Comparison of ENCODE assay signal across 32 cellular contexts in the genomic region with DNA sequence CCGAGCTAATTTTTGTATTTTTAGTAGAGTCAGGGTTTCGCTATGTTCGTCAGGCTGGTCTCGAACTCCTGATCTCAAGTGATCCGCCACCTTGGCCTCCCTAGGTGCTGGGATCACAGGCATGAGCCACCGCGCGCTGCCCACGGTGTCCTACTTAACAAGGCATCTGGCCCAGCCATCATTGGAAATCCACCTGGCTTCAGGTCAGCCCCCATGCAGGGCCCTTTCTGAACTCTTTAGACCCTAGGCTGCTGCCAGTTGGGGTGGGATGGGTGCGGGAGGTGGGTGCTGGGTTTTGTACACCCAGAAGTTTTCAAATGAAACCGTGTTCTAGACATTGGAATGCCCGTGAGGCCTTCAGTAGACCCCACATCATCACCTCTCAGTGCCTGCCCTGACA. TPM values are rescaled to one million over a fixed set of nuclear protein-coding genes. Genes with fewer than 3 reads are reported as not detected.
"Had no signal": no experiment of that assay in that cellular context is flagged by ENCODE, and none has a peak within 500 bp of the region (broad histone marks: within the 10 kb centered on the region; RNA-seq: fewer than 3 reads in every experiment).

No MANE protein-coding gene starts in this region.

- H3K36me3 Mint-ChIP-seq: mesothelial cell of epicardium; naive B cell; natural killer cell treated with Interleukin-12 subunit alpha and Interleukin-12 subunit beta and Interleukin-15 and Interleukin-18, amount 100 ng/mL, for 72 hours; stimulated activated naive B cell treated with anti-CD40 and anti-IgM and Interleukin-4, amounts not matched to agents 10 μg/mL and 1 μg/mL and 100 μg/mL, for 72 hours had no signal

- H3K4me1 ChIP-seq: right lobe of liver had no signal

- H3K9me3 ChIP-seq: esophagus squamous epithelium, heart right ventricle, left lung, lower lobe of right lung, mucosa of descending colon, ovary, right lobe of liver, transverse colon had no signal

- H3K36me3 ChIP-seq: cardiac muscle cell, esophagus squamous epithelium, heart right ventricle, left lung, lower lobe of right lung, ovary, right lobe of liver, transverse colon had no signal

- H3K9me3 Mint-ChIP-seq: effector memory CD8-positive, alpha-beta T cell; mesothelial cell of epicardium; naive B cell; natural killer cell treated with Interleukin-12 subunit alpha and Interleukin-12 subunit beta and Interleukin-15 and Interleukin-18, amount 100 ng/mL, for 72 hours; neural crest cell; stimulated activated naive B cell treated with anti-CD40 and anti-IgM and Interleukin-4, amounts not matched to agents 10 μg/mL and 1 μg/mL and 100 μg/mL, for 72 hours; stimulated activated naive CD8-positive, alpha-beta T cell treated with anti-CD3 and anti-CD28 coated beads, Interleukin-15, Interleukin-2, amounts not matched to agents 100 ng/mL and 50 ng/mL, for 24 hours had no signal

- H3K4me3 ChIP-seq: cardiac muscle cell, esophagus squamous epithelium, heart right ventricle, left lung, lower lobe of right lung, mucosa of descending colon, ovary, right lobe of liver, transverse colon had no signal

- H3K4me3 Mint-ChIP-seq: effector memory CD8-positive, alpha-beta T cell; mesothelial cell of epicardium; naive B cell; natural killer cell treated with Interleukin-12 subunit alpha and Interleukin-12 subunit beta and Interleukin-15 and Interleukin-18, amount 100 ng/mL, for 72 hours; neural crest cell; stimulated activated naive B cell treated with anti-CD40 and anti-IgM and Interleukin-4, amounts not matched to agents 10 μg/mL and 1 μg/mL and 100 μg/mL, for 72 hours; stimulated activated naive CD8-positive, alpha-beta T cell treated with anti-CD3 and anti-CD28 coated beads, Interleukin-15, Interleukin-2, amounts not matched to agents 100 ng/mL and 50 ng/mL, for 24 hours had no signal

- H3K27me3 ChIP-seq: cardiac muscle cell, esophagus squamous epithelium, heart right ventricle, left lung, ovary, right lobe of liver, transverse colon had no signal

- ATAC-seq: effector memory CD8-positive, alpha-beta T cell; heart right ventricle; left cardiac atrium; left lung; lower lobe of right lung; mucosa of descending colon; natural killer cell treated with Interleukin-12 subunit alpha and Interleukin-12 subunit beta and Interleukin-15 and Interleukin-18, amount 100 ng/mL, for 72 hours; right lobe of liver; stimulated activated naive B cell treated with anti-CD40 and anti-IgM and Interleukin-4, amounts not matched to agents 10 μg/mL and 1 μg/mL and 100 μg/mL, for 72 hours had no signal

- H3K27ac Mint-ChIP-seq: mesothelial cell of epicardium; stimulated activated naive CD8-positive, alpha-beta T cell treated with anti-CD3 and anti-CD28 coated beads, Interleukin-15, Interleukin-2, amounts not matched to agents 100 ng/mL and 50 ng/mL, for 24 hours had no signal

- H3K27me3 Mint-ChIP-seq: effector memory CD8-positive, alpha-beta T cell; natural killer cell treated with Interleukin-12 subunit alpha and Interleukin-12 subunit beta and Interleukin-15 and Interleukin-18, amount 100 ng/mL, for 72 hours; stimulated activated naive B cell treated with anti-CD40 and anti-IgM and Interleukin-4, amounts not matched to agents 10 μg/mL and 1 μg/mL and 100 μg/mL, for 72 hours; stimulated activated naive CD8-positive, alpha-beta T cell treated with anti-CD3 and anti-CD28 coated beads, Interleukin-15, Interleukin-2, amounts not matched to agents 100 ng/mL and 50 ng/mL, for 24 hours had no signal

- H3K27ac ChIP-seq: cardiac muscle cell, esophagus squamous epithelium, heart right ventricle, left lung, lower lobe of right lung, ovary, right lobe of liver, transverse colon had no signal

- DNase-seq: cerebellar nuclear complex; cortex of kidney; effector memory CD8-positive, alpha-beta T cell; erythroblast; esophagus squamous epithelium; foreskin melanocyte; glutamatergic neuron; heart right ventricle; hippocampal formation; left cardiac atrium; mucosa of descending colon; naive B cell; ovary; posterior cingulate gyrus; retina; stimulated activated CD4-positive, alpha-beta T cell treated with anti-CD3 and anti-CD28 coated beads, Interleukin-2, amount 100 ng/mL, for 24 hours; stimulated activated CD4-positive, alpha-beta T cell treated with anti-CD3 and anti-CD28 coated beads, Interleukin-4, amount 100 ng/mL, for 24 hours; stimulated activated naive B cell treated with anti-CD40 and anti-IgM and Interleukin-4, amounts not matched to agents 10 μg/mL and 1 μg/mL and 100 μg/mL, for 72 hours; transverse colon had no signal

RNA-seq across cellular contexts. Expression of gene NT5DC4, which starts 26.6 kb away (rescaled TPM):
- total RNA-seq: cardiac muscle cell; dermis microvascular lymphatic vessel endothelial cell; esophagus squamous epithelium; kidney epithelial cell; left cardiac atrium; mesothelial cell of epicardium; mucosa of descending colon; natural killer cell treated with Interleukin-12 subunit alpha and Interleukin-12 subunit beta and Interleukin-15 and Interleukin-18, amount 100 ng/mL, for 72 hours; neural crest cell; ovary; pulmonary artery endothelial cell; right lobe of liver; skeletal muscle tissue; transverse colon; urinary bladder had no signal
- polyA plus RNA-seq: cardiac muscle cell, heart right ventricle, ovary, urinary bladder had no signal
